Comparison of ENCODE assay signal across 8 cellular contexts in the genomic region with DNA sequence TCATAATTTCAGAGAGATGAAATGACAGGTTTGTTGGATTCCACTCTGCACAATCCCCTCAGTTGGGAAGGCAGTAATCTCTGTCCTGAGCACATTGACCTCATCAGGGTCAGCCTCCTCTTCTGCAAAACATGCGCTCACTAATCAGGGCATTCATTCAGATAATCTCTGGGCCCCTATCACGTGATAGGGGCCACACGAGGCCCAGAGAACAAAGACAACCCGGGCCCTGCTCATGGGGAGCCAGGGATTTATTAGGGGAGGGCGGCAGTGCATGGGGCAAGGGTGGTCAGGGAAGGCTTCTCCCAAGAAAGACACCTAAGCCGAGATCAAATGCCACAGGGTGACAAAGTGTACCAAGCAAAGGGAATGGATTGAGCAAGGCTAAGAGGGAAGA. TPM values are rescaled to one million over a fixed set of nuclear protein-coding genes. Genes with fewer than 3 reads are reported as not detected.
DNase-seq lines count a peak whose midpoint lies in the region; ATAC-seq, FAIRE-seq and TF ChIP-seq lines count a peak whose summit lies in the region.

No MANE protein-coding gene starts in this region.

- no peak; a peak in 1 of 4 replicates for TF ChIP-seq RAD21 in K562 (CRISPR knock-in tag; conservative IDR thresholded peaks at IDR 0.05 in 1 of 2, IDR thresholded peaks at IDR 0.05 in 1 of 2)

- H3K79me1 ChIP-seq in mesenchymal stem cell (replicated peaks; ENCODE audit: low read length, poor library complexity, severe bottlenecking): peaks cover 31% of the 10 kb centered on the region

- H2AFZ ChIP-seq in K562 (ENCODE audit: low read depth, low read length): 0 out of 2 replicates have a peak overlapping the region, but pooled peaks have one; percentile 24
- no peak overlapping the region for H2AFZ ChIP-seq in mesenchymal stem cell (ENCODE audit: low read depth, low read length)

- H3K4me2 ChIP-seq in K562 (ENCODE audit: insufficient read depth, low read length): peak overlapping the region; percentile 94
- peak overlapping the region; percentile 72 for H3K4me2 ChIP-seq in mesenchymal stem cell (ENCODE audit: low read length, poor library complexity, severe bottlenecking)

- no peak overlapping the region for H2BK12ac ChIP-seq in mesenchymal stem cell (ENCODE audit: low read length in 2 of 2)

- H3K23ac ChIP-seq in mesenchymal stem cell (ENCODE audit: low read length in 2 of 2): no peak overlapping the region

- H3K4me1 ChIP-seq in heart left ventricle (peaks cover 7 to 75% (median 40%) of the 10 kb centered on the region in 12 donors), K562 (replicated peaks in 1 of 2; ENCODE audit: control insufficient read depth in 2 of 2, insufficient read depth in 2 of 2, low read length in 2 of 2) (peaks cover 22 to 26% of the 10 kb centered on the region in 2 experiments; a peak in 4 of 5 replicates), mesenchymal stem cell (ENCODE audit: control insufficient read depth, insufficient read depth, low read depth, low read length) (peaks cover 26% of the 10 kb centered on the region), upper lobe of right lung (peaks cover 55% of the 10 kb centered on the region)

- TF ChIP-seq POLR2A in heart left ventricle (IDR thresholded peaks at IDR 0.05) (no peak), K562 (conservative IDR thresholded peaks at IDR 0.05) (no peak)

- ATAC-seq in heart left ventricle (no peak), Right ventricle myocardium inferior (no peak), K562 (no peak), upper lobe of right lung (no peak), GM18520 (IDR thresholded peaks at IDR 0.05; ENCODE audit: unreplicated experiment) (no peak)

- no peak for FAIRE-seq in K562 (lab: Jason Lieb, UNC)

- H3K27me3 ChIP-seq in heart left ventricle: no peaks in the 10 kb centered on the region
- H3K27me3 ChIP-seq in K562 (ENCODE audit: control insufficient read depth in 2 of 2, insufficient read depth in 2 of 2, low read length in 2 of 2): no peaks in the 10 kb centered on the region
- H3K27me3 ChIP-seq in mesenchymal stem cell (ENCODE audit: control insufficient read depth in 1 of 2, insufficient read depth in 1 of 2, low read length in 2 of 2): no peaks in the 10 kb centered on the region
- H3K27me3 ChIP-seq in upper lobe of right lung: no peaks in the 10 kb centered on the region

- H3K4me3 ChIP-seq in heart left ventricle (peak overlapping the region in 10 of 12 donors; percentile 67 to 99 (median 89)), K562 (peak overlapping the region; percentile 91), mesenchymal stem cell (ENCODE audit: insufficient read depth in 1 of 2, low read depth in 1 of 2, low read length in 2 of 2) (peak overlapping the region in 1 of 2 experiments; percentile 90), upper lobe of right lung (peak overlapping the region; percentile 88)

- no peak overlapping the region for H4K91ac ChIP-seq in mesenchymal stem cell (ENCODE audit: low read length)

- H3K4ac ChIP-seq in mesenchymal stem cell (ENCODE audit: low read depth in 1 of 2, low read length in 2 of 2): no peak overlapping the region

- no peak overlapping the region for H3K18ac ChIP-seq in mesenchymal stem cell (ENCODE audit: low read depth in 1 of 2, low read length in 2 of 2)

- CTCF ChIA-PET in K562 (lab: Yijun Ruan, JAX; ENCODE audit: low intra/inter-chr PET ratio): no interaction called here

- no peaks in the 10 kb centered on the region for H3K9me1 ChIP-seq in K562 (ENCODE audit: control insufficient read depth, insufficient read depth, low read length)

- H2BK15ac ChIP-seq in mesenchymal stem cell (ENCODE audit: low read depth, poor library complexity, severe bottlenecking): no peak overlapping the region

- DNase-seq in heart left ventricle: no peak
- DNase-seq in Right ventricle myocardium inferior (ENCODE audit: missing footprints): no peak
- DNase-seq in K562 (ENCODE audit: extremely low read depth in 1 of 4, low spot score in 3 of 4): peak in 2 of 4 experiments; percentile 4 to 32
- DNase-seq in mesenchymal stem cell: no peak
- DNase-seq in upper lobe of right lung: no peak
- DNase-seq in GOT3 (lab: John Stamatoyannopoulos, UW): no peak
- no peak for DNase-seq in activated CD4-positive, alpha-beta T cell treated with anti-CD3 and anti-CD28 coated beads for 48 hours

- no peaks in the 10 kb centered on the region for H3K9me3 ChIP-seq in heart left ventricle
- H3K9me3 ChIP-seq in K562 (replicated peaks; ENCODE audit: control insufficient read depth, insufficient read depth, low read depth, low read length): no peaks in the 10 kb centered on the region
- H3K9me3 ChIP-seq in mesenchymal stem cell (ENCODE audit: control insufficient read depth, low read length): no peaks in the 10 kb centered on the region
- H3K9me3 ChIP-seq in upper lobe of right lung: no peaks in the 10 kb centered on the region

- in situ Hi-C loops in K562 (cut with MboI): no loop called here

- H3K36me3 ChIP-seq in heart left ventricle (peaks cover 0 to 34% (median 22%) of the 10 kb centered on the region in 9 donors), K562 (ENCODE audit: control insufficient read depth, insufficient read depth, low read length) (peaks cover 23% of the 10 kb centered on the region; the same call in 2 of the 3 replicates), mesenchymal stem cell (ENCODE audit: control insufficient read depth in 1 of 2, insufficient read depth in 2 of 2, low read depth in 1 of 2, low read length in 2 of 2) (peaks cover 27 to 43% of the 10 kb centered on the region in 2 experiments), upper lobe of right lung (peaks cover 17% of the 10 kb centered on the region)

- H3K27ac ChIP-seq in heart left ventricle (peak overlapping the region in 10 of 12 donors; percentile 90 to 98 (median 95)), K562 (ENCODE audit: extremely low read depth, low read depth, low read length) (peak overlapping the region; percentile 96; the same call in 1 of the 3 replicates), mesenchymal stem cell (ENCODE audit: low read length, poor library complexity, severe bottlenecking) (no peak overlapping the region), upper lobe of right lung (peak overlapping the region; percentile 97)

- intact Hi-C loops in heart left ventricle (cut with DNase I) (loop anchor here in 8 of 10 donors (2.0 to 10.0 kb wide), 7 partner anchors 13 to 249 kb away; partner anchors contain the start of genes GPX1 (in 5 of the 8), USP4 (in 4 of the 8), CCDC71 (in 1 of the 8) and NICN1 (in 1 of the 8)), Right ventricle myocardium inferior (cut with DNase I) (loop anchor here (2.0 to 10.0 kb wide), 3 partner anchors 56 to 239 kb away; partner anchors contain the start of genes GPX1, KLHDC8B and USP4), K562 (cut with micrococcal nuclease) (loop anchor here (2.0 kb wide), 1 partner anchor 73 kb away; the partner anchor contains the start of gene USP4), upper lobe of right lung (cut with DNase I) (no loop called here)

- WGBS in heart left ventricle, 4 donors: 60 to 70% (median 68%) methylated on average over 6 of the region's 6 CpGs
- WGBS in K562 (ENCODE audit: insufficient coverage, low coverage, missing lambda C conversion rate): 29% methylated on average over 6 of the region's 6 CpGs
- WGBS in mesenchymal stem cell: 97% methylated on average over 6 of the region's 6 CpGs

- H4K8ac ChIP-seq in mesenchymal stem cell (ENCODE audit: low read length): no peak overlapping the region

- H2BK120ac ChIP-seq in mesenchymal stem cell (ENCODE audit: low read depth, low read length): no peak overlapping the region

- TF ChIP-seq CTCF in heart left ventricle (IDR thresholded peaks at IDR 0.05) (no peak), K562 (IDR thresholded peaks at IDR 0.05 in 2 of 3, conservative IDR thresholded peaks at IDR 0.05 in 1 of 3; ENCODE audit: insufficient read depth in 2 of 3, low read depth in 1 of 3, low read length in 3 of 3) (no peak; a peak in 1 of 6 replicates), upper lobe of right lung (IDR thresholded peaks at IDR 0.05) (no peak)

- BruUV-seq in K562 (replicated peaks; lab: Mats Ljungman, UMichigan): no TSS peak

- POLR2A ChIA-PET in K562 (lab: Yijun Ruan, JAX): interaction anchor here (0.8 to 1.2 kb wide), 2 partner anchors 15 to 16 kb away, joined by 5 to 8 read pairs; partner anchors contain the start of gene NICN1

- peaks cover 51% of the 10 kb centered on the region for H3K79me2 ChIP-seq in K562 (ENCODE audit: control insufficient read depth, insufficient read depth, low read length)

- peaks cover 13% of the 10 kb centered on the region; the same call in 1 of the 2 replicates for H4K20me1 ChIP-seq in K562 (replicated peaks; ENCODE audit: control insufficient read depth, insufficient read depth, low read length)

- no peak overlapping the region for H3K14ac ChIP-seq in mesenchymal stem cell (ENCODE audit: low read length in 2 of 2)

- H2BK5ac ChIP-seq in mesenchymal stem cell (ENCODE audit: low read depth, low read length, poor library complexity, severe bottlenecking): no peak overlapping the region

- H3K9ac ChIP-seq in K562 (ENCODE audit: insufficient read depth in 1 of 2, low read depth in 2 of 2, low read length in 2 of 2) (peak overlapping the region; percentile 96; a peak in 3 of 4 replicates), mesenchymal stem cell (ENCODE audit: low read length) (peak overlapping the region; percentile 96)

- no peak for TF ChIP-seq EP300 in K562 (IDR thresholded peaks at IDR 0.05; ENCODE audit: low read length)

- H2AK5ac ChIP-seq in mesenchymal stem cell (ENCODE audit: low read length, severe bottlenecking): peak overlapping the region; percentile 79

RNA-seq across cellular contexts. Expression of gene TCTA, which starts 1.1 kb away (rescaled TPM):
- total RNA-seq in heart left ventricle (10 to 100 TPM; 13.2 to 25.3 (median 16.7) TPM), Right ventricle myocardium inferior (17.1 TPM), K562 (2014; rRNA removed) (6.5 and 8.0 TPM in 2 replicates), K562 (2014; rRNA removed; fragmentation: Illumina TruSeq; extraction: Trizol) (6.4 and 6.6 TPM in 2 replicates), K562 (2015; rRNA removed; fragmentation: Illumina TruSeq; extraction: Trizol) (7.5 and 8.3 TPM in 2 replicates), K562 (2021) (7.7 and 8.2 TPM in 2 replicates), upper lobe of right lung (38.1 TPM)
- polyA plus RNA-seq in heart left ventricle (10 to 100 TPM; 13.1 to 19.1 TPM), K562 (2011; rRNA removed) (9.3 and 11.7 TPM in 2 replicates), K562 (2014; fragmentation: Illumina TruSeq; extraction: Trizol) (14.6 and 15.4 TPM in 2 replicates), K562 (2014; fragmentation: Nextera tagmentation; extraction: Ambion mirVana) (1 to 10 TPM; 4.0 to 4.2 TPM), K562 (2014; rRNA removed) (8.8 and 9.5 TPM in 2 replicates)
- total RNA-seq in K562 (2011; cell fraction: chromatin; rRNA removed; ENCODE audit: low replicate concordance): 15.7 and 36.6 TPM in 2 replicates
- 21.7 and 24.9 TPM in 2 replicates for total RNA-seq in K562 (2011; cell fraction: nucleolus; rRNA removed)
- 23.7 and 33.4 TPM in 2 replicates for total RNA-seq in K562 (2011; cell fraction: nucleoplasm; rRNA removed)
- 15.7 and 16.0 TPM in 2 replicates for polyA plus RNA-seq in K562 (2011; cell fraction: cytosol; rRNA removed)
- 4.7 and 9.4 TPM in 2 replicates for polyA plus RNA-seq in K562 (2011; cell fraction: nucleus; rRNA removed)
- 10.3 and 13.8 TPM in 2 replicates for polyA plus RNA-seq in K562 (2012)
- polyA minus RNA-seq in K562 (2011; rRNA and poly(A)+ RNA removed): 7.7 and 9.8 TPM in 2 replicates
- 4.1 and 4.7 TPM in 2 replicates for polyA minus RNA-seq in K562 (2011; cell fraction: cytosol; rRNA and poly(A)+ RNA removed)
- 5.7 and 8.4 TPM in 2 replicates for polyA minus RNA-seq in K562 (2011; cell fraction: nucleus; rRNA and poly(A)+ RNA removed)
- polyA plus RNA-seq in mesenchymal stem cell (2013, experiment 1 of 2): 12.8 TPM
- polyA plus RNA-seq in mesenchymal stem cell (2013, experiment 2 of 2): 13.2 TPM

RNA-seq across cellular contexts. Expression of gene RHOA, which starts 1.6 kb away (rescaled TPM):
- total RNA-seq in heart left ventricle: 100 to 1,000 TPM; 224 to 479 (median 291) TPM
- 100 to 1,000 TPM; 106 to 406 TPM for polyA plus RNA-seq in heart left ventricle
- 285 TPM for total RNA-seq in Right ventricle myocardium inferior
- total RNA-seq in K562 (2011; cell fraction: chromatin; rRNA removed; ENCODE audit: low replicate concordance): 37.6 and 39.3 TPM in 2 replicates
- 40.9 and 41.2 TPM in 2 replicates for total RNA-seq in K562 (2011; cell fraction: nucleolus; rRNA removed)
- total RNA-seq in K562 (2011; cell fraction: nucleoplasm; rRNA removed): 54.2 and 73.1 TPM in 2 replicates
- total RNA-seq in K562 (2014; rRNA removed): 136 and 147 TPM in 2 replicates
- 214 and 232 TPM in 2 replicates for total RNA-seq in K562 (2014; rRNA removed; fragmentation: Illumina TruSeq; extraction: Trizol)
- total RNA-seq in K562 (2015; rRNA removed; fragmentation: Illumina TruSeq; extraction: Trizol): 229 and 236 TPM in 2 replicates
- 255 and 267 TPM in 2 replicates for total RNA-seq in K562 (2021)
- polyA plus RNA-seq in K562 (2011; rRNA removed): 136 and 148 TPM in 2 replicates
- 137 and 195 TPM in 2 replicates for polyA plus RNA-seq in K562 (2011; cell fraction: cytosol; rRNA removed)
- polyA plus RNA-seq in K562 (2011; cell fraction: nucleus; rRNA removed): 75.2 and 120 TPM in 2 replicates
- 285 and 304 TPM in 2 replicates for polyA plus RNA-seq in K562 (2012)
- polyA plus RNA-seq in K562 (2014; fragmentation: Illumina TruSeq; extraction: Trizol): 269 and 334 TPM in 2 replicates
- 100 to 1,000 TPM; 345 to 540 TPM for polyA plus RNA-seq in K562 (2014; fragmentation: Nextera tagmentation; extraction: Ambion mirVana)
- 147 and 152 TPM in 2 replicates for polyA plus RNA-seq in K562 (2014; rRNA removed)
- polyA minus RNA-seq in K562 (2011; rRNA and poly(A)+ RNA removed): 216 and 222 TPM in 2 replicates
- 249 and 294 TPM in 2 replicates for polyA minus RNA-seq in K562 (2011; cell fraction: cytosol; rRNA and poly(A)+ RNA removed)
- polyA minus RNA-seq in K562 (2011; cell fraction: nucleus; rRNA and poly(A)+ RNA removed): 20.9 and 49.4 TPM in 2 replicates
- 552 TPM for polyA plus RNA-seq in mesenchymal stem cell (2013, experiment 1 of 2)
- 568 TPM for polyA plus RNA-seq in mesenchymal stem cell (2013, experiment 2 of 2)
- total RNA-seq in upper lobe of right lung: 543 TPM

RNA-seq across cellular contexts. Expression of gene AMT, which starts 8.9 kb away (rescaled TPM):
- total RNA-seq in heart left ventricle (10 to 100 TPM; 10.3 to 39.9 (median 21.5) TPM), Right ventricle myocardium inferior (20.5 TPM), K562 (2014; rRNA removed) (0.37 and 0.41 TPM in 2 replicates), K562 (2014; rRNA removed; fragmentation: Illumina TruSeq; extraction: Trizol) (0.18 and 0.29 TPM in 2 replicates), K562 (2015; rRNA removed; fragmentation: Illumina TruSeq; extraction: Trizol) (0.14 and 0.41 TPM in 2 replicates), K562 (2021) (0.72 and 1.5 TPM in 2 replicates), upper lobe of right lung (9.0 TPM)
- polyA plus RNA-seq in heart left ventricle (10 to 100 TPM in 1 of 2 donors, 1 to 10 TPM in 1; 3.5 to 13.1 TPM), K562 (2011; rRNA removed) (1.6 and 4.4 TPM in 2 replicates), K562 (2014; fragmentation: Illumina TruSeq; extraction: Trizol) (0.52 and 0.76 TPM in 2 replicates), K562 (2014; fragmentation: Nextera tagmentation; extraction: Ambion mirVana) (under 1 TPM; 0.25 to 0.66 TPM), K562 (2014; rRNA removed) (0.98 and 2.1 TPM in 2 replicates)
- total RNA-seq in K562 (2011; cell fraction: chromatin; rRNA removed; ENCODE audit: low replicate concordance): 9.9 and 19.2 TPM in 2 replicates
- total RNA-seq in K562 (2011; cell fraction: nucleolus; rRNA removed): 8.2 and 11.2 TPM in 2 replicates
- total RNA-seq in K562 (2011; cell fraction: nucleoplasm; rRNA removed): 4.3 and 8.5 TPM in 2 replicates
- polyA plus RNA-seq in K562 (2011; cell fraction: cytosol; rRNA removed): 0.58 and 0.99 TPM in 2 replicates
- polyA plus RNA-seq in K562 (2011; cell fraction: nucleus; rRNA removed): 38.0 and 49.6 TPM in 2 replicates
- 0.86 and 6.3 TPM in 2 replicates for polyA plus RNA-seq in K562 (2012)
- 0.42 and 0.70 TPM in 2 replicates for polyA minus RNA-seq in K562 (2011; rRNA and poly(A)+ RNA removed)
- polyA minus RNA-seq in K562 (2011; cell fraction: cytosol; rRNA and poly(A)+ RNA removed): not detected in 2 replicates
- polyA minus RNA-seq in K562 (2011; cell fraction: nucleus; rRNA and poly(A)+ RNA removed): 1.2 and 2.0 TPM in 2 replicates
- polyA plus RNA-seq in mesenchymal stem cell (2013, experiment 1 of 2): 4.1 TPM
- polyA plus RNA-seq in mesenchymal stem cell (2013, experiment 2 of 2): 3.9 TPM

RNA-seq across cellular contexts. Expression of gene NICN1, which starts 15.8 kb away (rescaled TPM):
- 10 to 100 TPM in 7 of 9 donors, 1 to 10 TPM in 2; 4.7 to 21.0 (median 18.8) TPM for total RNA-seq in heart left ventricle
- polyA plus RNA-seq in heart left ventricle: 10 to 100 TPM in 1 of 2 donors, 1 to 10 TPM in 1; 8.2 to 11.8 TPM
- 15.5 TPM for total RNA-seq in Right ventricle myocardium inferior
- 13.0 and 26.2 TPM in 2 replicates for total RNA-seq in K562 (2011; cell fraction: chromatin; rRNA removed; ENCODE audit: low replicate concordance)
- total RNA-seq in K562 (2011; cell fraction: nucleolus; rRNA removed): 4.1 and 5.8 TPM in 2 replicates
- 10.6 and 13.0 TPM in 2 replicates for total RNA-seq in K562 (2011; cell fraction: nucleoplasm; rRNA removed)
- 1.9 and 4.7 TPM in 2 replicates for total RNA-seq in K562 (2014; rRNA removed)
- 2.7 and 3.1 TPM in 2 replicates for total RNA-seq in K562 (2014; rRNA removed; fragmentation: Illumina TruSeq; extraction: Trizol)
- total RNA-seq in K562 (2015; rRNA removed; fragmentation: Illumina TruSeq; extraction: Trizol): 3.7 and 4.2 TPM in 2 replicates
- total RNA-seq in K562 (2021): 7.2 and 8.8 TPM in 2 replicates
- polyA plus RNA-seq in K562 (2011; rRNA removed): 5.9 and 12.4 TPM in 2 replicates
- 10.9 and 11.2 TPM in 2 replicates for polyA plus RNA-seq in K562 (2011; cell fraction: cytosol; rRNA removed)
- 83.5 and 91.2 TPM in 2 replicates for polyA plus RNA-seq in K562 (2011; cell fraction: nucleus; rRNA removed)
- polyA plus RNA-seq in K562 (2012): 9.5 and 18.2 TPM in 2 replicates
- 5.7 and 7.4 TPM in 2 replicates for polyA plus RNA-seq in K562 (2014; fragmentation: Illumina TruSeq; extraction: Trizol)
- 1 to 10 TPM; 6.0 to 7.0 TPM for polyA plus RNA-seq in K562 (2014; fragmentation: Nextera tagmentation; extraction: Ambion mirVana)
- polyA plus RNA-seq in K562 (2014; rRNA removed): 4.1 and 6.4 TPM in 2 replicates
- polyA minus RNA-seq in K562 (2011; rRNA and poly(A)+ RNA removed): 6.1 and 8.2 TPM in 2 replicates
- polyA minus RNA-seq in K562 (2011; cell fraction: cytosol; rRNA and poly(A)+ RNA removed): 11.1 TPM in 1 of 2 replicates, not detected in the other
- 3.6 and 5.6 TPM in 2 replicates for polyA minus RNA-seq in K562 (2011; cell fraction: nucleus; rRNA and poly(A)+ RNA removed)
- 13.1 TPM for polyA plus RNA-seq in mesenchymal stem cell (2013, experiment 1 of 2)
- 13.2 TPM for polyA plus RNA-seq in mesenchymal stem cell (2013, experiment 2 of 2)
- total RNA-seq in upper lobe of right lung: 23.1 TPM

RNA-seq across cellular contexts. Expression of gene GPX1, which starts 55.2 kb away (rescaled TPM):
- total RNA-seq in heart left ventricle: 100 to 1,000 TPM in 8 of 9 donors, 10 to 100 TPM in 1; 86.3 to 341 (median 124) TPM
- 100 to 1,000 TPM; 174 to 189 TPM for polyA plus RNA-seq in heart left ventricle
- total RNA-seq in Right ventricle myocardium inferior: 136 TPM
- total RNA-seq in K562 (2011; cell fraction: chromatin; rRNA removed; ENCODE audit: low replicate concordance): 4.0 and 12.8 TPM in 2 replicates
- 6.8 and 7.7 TPM in 2 replicates for total RNA-seq in K562 (2011; cell fraction: nucleolus; rRNA removed)
- total RNA-seq in K562 (2011; cell fraction: nucleoplasm; rRNA removed): 2.8 and 3.7 TPM in 2 replicates
- 0.57 TPM in 1 of 2 replicates, not detected in the other for total RNA-seq in K562 (2014; rRNA removed)
- not detected in 2 replicates for total RNA-seq in K562 (2014; rRNA removed; fragmentation: Illumina TruSeq; extraction: Trizol)
- 0.25 TPM in 1 of 2 replicates, not detected in the other for total RNA-seq in K562 (2015; rRNA removed; fragmentation: Illumina TruSeq; extraction: Trizol)
- total RNA-seq in K562 (2021): 1.3 and 1.6 TPM in 2 replicates
- 0.08 TPM in 1 of 2 replicates, not detected in the other for polyA plus RNA-seq in K562 (2011; rRNA removed)
- 0.12 and 0.15 TPM in 2 replicates for polyA plus RNA-seq in K562 (2011; cell fraction: cytosol; rRNA removed)
- 1.0 and 2.1 TPM in 2 replicates for polyA plus RNA-seq in K562 (2011; cell fraction: nucleus; rRNA removed)
- polyA plus RNA-seq in K562 (2012): 0.37 TPM in 1 of 2 replicates, not detected in the other
- polyA plus RNA-seq in K562 (2014; fragmentation: Illumina TruSeq; extraction: Trizol): not detected in 2 replicates
- polyA plus RNA-seq in K562 (2014; fragmentation: Nextera tagmentation; extraction: Ambion mirVana): under 1 TPM in 1 of 2 experiments, not detected in 1; 0.08 TPM
- 0.09 and 0.16 TPM in 2 replicates for polyA plus RNA-seq in K562 (2014; rRNA removed)
- polyA minus RNA-seq in K562 (2011; rRNA and poly(A)+ RNA removed): 0.32 and 0.60 TPM in 2 replicates
- polyA minus RNA-seq in K562 (2011; cell fraction: cytosol; rRNA and poly(A)+ RNA removed): 2.0 and 3.9 TPM in 2 replicates
- polyA minus RNA-seq in K562 (2011; cell fraction: nucleus; rRNA and poly(A)+ RNA removed): 2.7 and 3.6 TPM in 2 replicates
- polyA plus RNA-seq in mesenchymal stem cell (2013, experiment 1 of 2): 356 TPM
- 358 TPM for polyA plus RNA-seq in mesenchymal stem cell (2013, experiment 2 of 2)
- total RNA-seq in upper lobe of right lung: 415 TPM
